Comparison of ENCODE assay signal across 20 cellular contexts in genomic region chr6:2885967-2886731, GRCh38. TPM values are rescaled to one million over a fixed set of nuclear protein-coding genes. Genes with fewer than 3 reads are reported as not detected.
DNase-seq lines count a peak whose midpoint lies in the region; ATAC-seq, FAIRE-seq and TF ChIP-seq lines count a peak whose summit lies in the region.
"Had no signal": no experiment of that assay in that cellular context is flagged by ENCODE, and none has a peak within 500 bp of the region (broad histone marks: within the 10 kb centered on the region; RNA-seq: fewer than 3 reads in every experiment).

No MANE protein-coding gene starts in this region.

- peaks cover 36% of the 10 kb centered on the region for H3K4me1 Mint-ChIP-seq in activated T-helper 2 cell treated with anti-CD3 and anti-CD28 coated beads, Interferon-gamma antibody, Interleukin-2, Interleukin-4, amounts not matched to agents 10 μg/mL and 5 μg/mL and 100 μg/mL, durations not matched to agents 14 hours and 24 hours and 36 hours (ENCODE audit: low read depth)
- H3K4me1 Mint-ChIP-seq in stimulated activated naive B cell treated with anti-CD40 and anti-IgM and Interleukin-4, amounts not matched to agents 10 μg/mL and 1 μg/mL and 100 μg/mL, for 72 hours: peaks cover 44 to 75% of the 10 kb centered on the region in 2 donors

- TF ChIP-seq CTCF in HepG2 (CRISPR knock-in tag; IDR thresholded peaks at IDR 0.05) (no peak), right lobe of liver (IDR thresholded peaks at IDR 0.05) (no peak), body of pancreas (IDR thresholded peaks at IDR 0.05) (no peak), dorsolateral prefrontal cortex (IDR thresholded peaks at IDR 0.05 in 54 of 56, conservative IDR thresholded peaks at IDR 0.05 in 2 of 56; ENCODE audit: low read depth in 1 of 56, partially characterized antibody in 56 of 56) (no peak)

- H2AFZ ChIP-seq in HepG2 (ENCODE audit: low read length): no peak overlapping the region
- H2AFZ ChIP-seq: neural progenitor cell had no signal

- no peak overlapping the region for H3K4me3 ChIP-seq in HepG2 (replicated peaks in 1 of 3; ENCODE audit: insufficient read depth in 1 of 3, low read depth in 2 of 3, low read length in 3 of 3)
- H3K4me3 ChIP-seq in right lobe of liver: no peak overlapping the region
- no peak overlapping the region for H3K4me3 ChIP-seq in body of pancreas
- no peak overlapping the region for H3K4me3 ChIP-seq in dorsolateral prefrontal cortex
- H3K4me3 ChIP-seq: esophagus squamous epithelium, neural progenitor cell, SJCRH30, testis had no signal

- FAIRE-seq in HepG2 (lab: Jason Lieb, UNC): no peak

- POLR2A ChIA-PET in HepG2 (lab: Yijun Ruan, JAX): no interaction called here

- no peaks in the 10 kb centered on the region for H3K27me3 Mint-ChIP-seq in activated T-helper 2 cell treated with anti-CD3 and anti-CD28 coated beads, Interferon-gamma antibody, Interleukin-2, Interleukin-4, amounts not matched to agents 10 μg/mL and 5 μg/mL and 100 μg/mL, durations not matched to agents 14 hours and 24 hours and 36 hours (ENCODE audit: low read depth)
- H3K27me3 Mint-ChIP-seq in stimulated activated naive B cell treated with anti-CD40 and anti-IgM and Interleukin-4, amounts not matched to agents 10 μg/mL and 1 μg/mL and 100 μg/mL, for 72 hours: no peaks in the 10 kb centered on the region

- H3K4me1 ChIP-seq in HepG2 (ENCODE audit: insufficient read depth, low read length) (peaks cover 8% of the 10 kb centered on the region), right lobe of liver (no peaks in the 10 kb centered on the region), body of pancreas (no peaks in the 10 kb centered on the region)
- H3K4me1 ChIP-seq: esophagus squamous epithelium, neural progenitor cell, SJCRH30, testis had no signal

- TF ChIP-seq RAD21 in HepG2 (CRISPR knock-in tag; IDR thresholded peaks at IDR 0.05): no peak

- H3K9me3 Mint-ChIP-seq in activated T-helper 2 cell treated with anti-CD3 and anti-CD28 coated beads, Interferon-gamma antibody, Interleukin-2, Interleukin-4, amounts not matched to agents 10 μg/mL and 5 μg/mL and 100 μg/mL, durations not matched to agents 14 hours and 24 hours and 36 hours: peaks cover 8% of the 10 kb centered on the region
- H3K9me3 Mint-ChIP-seq in stimulated activated naive B cell treated with anti-CD40 and anti-IgM and Interleukin-4, amounts not matched to agents 10 μg/mL and 1 μg/mL and 100 μg/mL, for 72 hours: peaks cover 12 to 15% of the 10 kb centered on the region in 2 donors

- H3K27me3 ChIP-seq in HepG2 (ENCODE audit: control insufficient read depth in 1 of 2, insufficient read depth in 2 of 2, low read length in 2 of 2) (no peaks in the 10 kb centered on the region), right lobe of liver (no peaks in the 10 kb centered on the region), body of pancreas (no peaks in the 10 kb centered on the region), dorsolateral prefrontal cortex (no peaks in the 10 kb centered on the region)
- H3K27me3 ChIP-seq: esophagus squamous epithelium, neural progenitor cell, SJCRH30, testis had no signal

- H3K27ac ChIP-seq in HepG2 (ENCODE audit: extremely low read length, insufficient read depth, low read length) (no peak overlapping the region), right lobe of liver (no peak overlapping the region), body of pancreas (no peak overlapping the region), dorsolateral prefrontal cortex (no peak overlapping the region)
- H3K27ac ChIP-seq: esophagus squamous epithelium, neural progenitor cell, SJCRH30, testis had no signal

- in situ Hi-C loops in HepG2 (cut with HindIII; ENCODE audit: extremely low pct_ligation_motif_present, low pct_unique_long_range_greater_than_20kb): no loop called here

- no peaks in the 10 kb centered on the region for H3K79me2 ChIP-seq in HepG2 (ENCODE audit: insufficient read depth, low read length)

- no peak overlapping the region for H3K9ac ChIP-seq in HepG2 (ENCODE audit: insufficient read depth, low read depth, low read length)
- H3K9ac ChIP-seq: neural progenitor cell had no signal

- ATAC-seq in HepG2 (peak; percentile 44; the same call in 1 of the 3 replicates), right lobe of liver (no peak), body of pancreas (no peak)
- peak; percentile 63 to 72 for ATAC-seq in stimulated activated naive B cell treated with anti-CD40 and anti-IgM and Interleukin-4, amounts not matched to agents 10 μg/mL and 1 μg/mL and 100 μg/mL, for 72 hours (replicated peaks)

- H4K20me1 ChIP-seq in HepG2 (ENCODE audit: insufficient read depth, low read length): no peaks in the 10 kb centered on the region

- 40% methylated on average over 6 of the region's 6 CpGs for WGBS in HepG2 (ENCODE audit: low lambda C conversion rate)
- WGBS in right lobe of liver (ENCODE audit: insufficient coverage, low coverage, low lambda C conversion rate, missing lambda C conversion rate): 40% methylated on average over 5 of the region's 6 CpGs
- WGBS in body of pancreas, 2 donors: 30 to 55% methylated on average over 6 of the region's 6 CpGs

- no peaks in the 10 kb centered on the region for H3K9me3 ChIP-seq in HepG2 (ENCODE audit: low read length)
- no peaks in the 10 kb centered on the region for H3K9me3 ChIP-seq in right lobe of liver
- H3K9me3 ChIP-seq in body of pancreas: no peaks in the 10 kb centered on the region
- H3K9me3 ChIP-seq: esophagus squamous epithelium, SJCRH30, testis had no signal

- no peak for DNase-seq in HepG2 (ENCODE audit: low spot score)
- no peak for DNase-seq in right lobe of liver
- peak; percentile 55 for DNase-seq in NAMALWA (ENCODE audit: low spot score)
- no peak for DNase-seq in activated T-helper 2 cell treated with anti-CD3 and anti-CD28 coated beads, Interferon-gamma antibody, Interleukin-2, Interleukin-4, amounts not matched to agents 10 μg/mL and 5 μg/mL and 100 μg/mL, durations not matched to agents 14 hours and 24 hours and 36 hours (ENCODE audit: low spot score)
- DNase-seq in stimulated activated naive B cell treated with anti-CD40 and anti-IgM and Interleukin-4, amounts not matched to agents 10 μg/mL and 1 μg/mL and 100 μg/mL, for 72 hours: no peak
- no peak for DNase-seq in body of pancreas
- DNase-seq in dorsolateral prefrontal cortex: no peak
- DNase-seq in hypothalamus (lab: John Stamatoyannopoulos, UW): no peak
- DNase-seq: activated CD8-positive, alpha-beta memory T cell treated with anti-CD3 and anti-CD28 coated beads for 24 hours; activated naive CD4-positive, alpha-beta T cell; dermis blood vessel endothelial cell; DMS153; esophagus squamous epithelium; H7; islet precursor cell; NCI-H1048; SJCRH30; stimulated activated CD4-positive, alpha-beta T cell treated with anti-CD3 and anti-CD28 coated beads, Interleukin-15, amount 100 ng/mL, for 24 hours; testis had no signal

- intact Hi-C loops in HepG2 (cut with micrococcal nuclease; ENCODE audit: unreplicated experiment): no loop called here
- intact Hi-C loops in right lobe of liver (cut with DNase I): no loop called here
- intact Hi-C loops in activated T-helper 2 cell treated with anti-CD3 and anti-CD28 coated beads, Interferon-gamma antibody, Interleukin-2, Interleukin-4, amounts not matched to agents 10 μg/mL and 5 μg/mL and 100 μg/mL, durations not matched to agents 14 hours and 24 hours and 36 hours (cut with micrococcal nuclease): no loop called here
- intact Hi-C loops in body of pancreas (cut with DNase I): no loop called here
- intact Hi-C loops in dorsolateral prefrontal cortex (cut with DNase I): no loop called here

- H3K4me2 ChIP-seq in HepG2 (ENCODE audit: low read depth, low read length): no peak overlapping the region
- H3K4me2 ChIP-seq: neural progenitor cell had no signal

- H3K36me3 ChIP-seq in HepG2 (replicated peaks in 1 of 2; ENCODE audit: control insufficient read depth in 1 of 2, insufficient read depth in 2 of 2, low read length in 2 of 2) (peaks cover 4 to 15% of the 10 kb centered on the region in 2 experiments; a peak in 4 of 5 replicates), right lobe of liver (peaks cover 0 to 25% (median 5%) of the 10 kb centered on the region in 4 donors), body of pancreas (replicated peaks in 1 of 2; ENCODE audit: insufficient read depth in 1 of 2, low read depth in 2 of 2) (no peaks in the 10 kb centered on the region)
- H3K36me3 ChIP-seq: neural progenitor cell, SJCRH30 had no signal

- TF ChIP-seq EP300 in HepG2 (IDR thresholded peaks at IDR 0.05; ENCODE audit: low read depth in 2 of 2, low read length in 2 of 2): no peak
- TF ChIP-seq EP300 in HepG2 (CRISPR knock-in tag; IDR thresholded peaks at IDR 0.05; ENCODE audit: borderline replicate concordance): no peak

- H3K27ac Mint-ChIP-seq in activated T-helper 2 cell treated with anti-CD3 and anti-CD28 coated beads, Interferon-gamma antibody, Interleukin-2, Interleukin-4, amounts not matched to agents 10 μg/mL and 5 μg/mL and 100 μg/mL, durations not matched to agents 14 hours and 24 hours and 36 hours: peak overlapping the region; percentile 25
- peak overlapping the region; percentile 53 for H3K27ac Mint-ChIP-seq in stimulated activated naive B cell treated with anti-CD40 and anti-IgM and Interleukin-4, amounts not matched to agents 10 μg/mL and 1 μg/mL and 100 μg/mL, for 72 hours
- H3K27ac Mint-ChIP-seq: neural progenitor cell had no signal

- TF ChIP-seq POLR2A in HepG2 (IDR thresholded peaks at IDR 0.05; ENCODE audit: insufficient read depth in 1 of 2, low read depth in 2 of 2, low read length in 2 of 2): no peak
- TF ChIP-seq POLR2A in right lobe of liver (IDR thresholded peaks at IDR 0.05): no peak
- no peak for TF ChIP-seq POLR2A in body of pancreas (IDR thresholded peaks at IDR 0.05)

- no peak overlapping the region for H3K4me3 Mint-ChIP-seq in activated T-helper 2 cell treated with anti-CD3 and anti-CD28 coated beads, Interferon-gamma antibody, Interleukin-2, Interleukin-4, amounts not matched to agents 10 μg/mL and 5 μg/mL and 100 μg/mL, durations not matched to agents 14 hours and 24 hours and 36 hours (ENCODE audit: low read depth)
- H3K4me3 Mint-ChIP-seq in stimulated activated naive B cell treated with anti-CD40 and anti-IgM and Interleukin-4, amounts not matched to agents 10 μg/mL and 1 μg/mL and 100 μg/mL, for 72 hours: peak overlapping the region; percentile 22 to 38
- H3K4me3 Mint-ChIP-seq: neural progenitor cell had no signal

- H3K36me3 Mint-ChIP-seq in activated T-helper 2 cell treated with anti-CD3 and anti-CD28 coated beads, Interferon-gamma antibody, Interleukin-2, Interleukin-4, amounts not matched to agents 10 μg/mL and 5 μg/mL and 100 μg/mL, durations not matched to agents 14 hours and 24 hours and 36 hours (ENCODE audit: low read depth): peaks cover 68% of the 10 kb centered on the region
- H3K36me3 Mint-ChIP-seq in stimulated activated naive B cell treated with anti-CD40 and anti-IgM and Interleukin-4, amounts not matched to agents 10 μg/mL and 1 μg/mL and 100 μg/mL, for 72 hours: peaks cover 60 to 70% of the 10 kb centered on the region in 2 donors

- BruUV-seq in HepG2 (replicated peaks; lab: Mats Ljungman, UMichigan): no TSS peak

- CTCF ChIA-PET in HepG2 (lab: Yijun Ruan, JAX; ENCODE audit: low intra/inter-chr PET ratio, low total read pairs): no interaction called here

RNA-seq across cellular contexts. Expression of gene SERPINB9, which starts 17.0 kb away (rescaled TPM):
- total RNA-seq in HepG2 (2016; rRNA removed; fragmentation: Illumina TruSeq; extraction: Trizol) (7.2 and 9.8 TPM in 2 replicates), right lobe of liver (10 to 100 TPM in 1 of 6 experiments, 1 to 10 TPM in 5; 1.8 to 19.0 (median 4.6) TPM), body of pancreas (1 to 10 TPM; 2.0 to 4.2 TPM), dorsolateral prefrontal cortex (10 to 100 TPM in 114 of 120 experiments, 1 to 10 TPM in 6; 8.0 to 22.0 (median 14.4) TPM)
- total RNA-seq in HepG2 (2016; cell fraction: cytosol; rRNA removed; fragmentation: Illumina TruSeq; extraction: Trizol; ENCODE audit: low read depth): 0.61 and 0.71 TPM in 2 replicates
- 7.0 and 8.5 TPM in 2 replicates for total RNA-seq in HepG2 (2016; cell fraction: insoluble cytoplasmic fraction; rRNA removed; fragmentation: Illumina TruSeq; extraction: Trizol)
- 2.7 and 2.9 TPM in 2 replicates for total RNA-seq in HepG2 (2016; cell fraction: membrane; rRNA removed; fragmentation: Illumina TruSeq; extraction: Trizol)
- 2.9 and 4.3 TPM in 2 replicates for total RNA-seq in HepG2 (2016; cell fraction: nucleus; rRNA removed; fragmentation: Illumina TruSeq; extraction: Trizol)
- polyA plus RNA-seq in HepG2 (2011; rRNA removed): 32.5 and 36.7 TPM in 2 replicates
- 23.5 and 30.7 TPM in 2 replicates for polyA plus RNA-seq in HepG2 (2011; cell fraction: cytosol; rRNA removed)
- 9.8 and 12.8 TPM in 2 replicates for polyA plus RNA-seq in HepG2 (2011; cell fraction: nucleus; rRNA removed)
- polyA plus RNA-seq in HepG2 (2012): 6.6 and 9.0 TPM in 2 replicates
- 0.33 and 0.35 TPM in 2 replicates for polyA plus RNA-seq in HepG2 (2016; cell fraction: cytosol; fragmentation: Illumina TruSeq; extraction: Trizol; ENCODE audit: low read depth)
- 8.7 and 10.9 TPM in 2 replicates for polyA plus RNA-seq in HepG2 (2016; cell fraction: insoluble cytoplasmic fraction; fragmentation: Illumina TruSeq; extraction: Trizol; ENCODE audit: low read depth)
- polyA plus RNA-seq in HepG2 (2016; cell fraction: membrane; fragmentation: Illumina TruSeq; extraction: Trizol; ENCODE audit: low read depth): 1.5 and 1.6 TPM in 2 replicates
- polyA plus RNA-seq in HepG2 (2016; cell fraction: nucleus; fragmentation: Illumina TruSeq; extraction: Trizol; ENCODE audit: insufficient read depth, low read depth): 5.0 and 5.4 TPM in 2 replicates
- polyA minus RNA-seq in HepG2 (2011; rRNA and poly(A)+ RNA removed; ENCODE audit: low replicate concordance): 0.21 and 49.0 TPM in 2 replicates
- polyA minus RNA-seq in HepG2 (2011; cell fraction: cytosol; rRNA and poly(A)+ RNA removed): 29.2 and 32.6 TPM in 2 replicates
- polyA minus RNA-seq in HepG2 (2011; cell fraction: nucleus; rRNA and poly(A)+ RNA removed): 13.3 and 18.3 TPM in 2 replicates
- 120 and 123 TPM in 2 replicates for total RNA-seq in activated T-helper 2 cell treated with anti-CD3 and anti-CD28 coated beads, Interferon-gamma antibody, Interleukin-2, Interleukin-4, amounts not matched to agents 10 μg/mL and 5 μg/mL and 100 μg/mL, durations not matched to agents 14 hours and 24 hours and 36 hours

RNA-seq across cellular contexts. Expression of gene SERPINB1, which starts 44.5 kb away (rescaled TPM):
- total RNA-seq in HepG2 (2016; rRNA removed; fragmentation: Illumina TruSeq; extraction: Trizol): 41.4 and 60.1 TPM in 2 replicates
- 22.9 and 24.8 TPM in 2 replicates for total RNA-seq in HepG2 (2016; cell fraction: cytosol; rRNA removed; fragmentation: Illumina TruSeq; extraction: Trizol; ENCODE audit: low read depth)
- total RNA-seq in HepG2 (2016; cell fraction: insoluble cytoplasmic fraction; rRNA removed; fragmentation: Illumina TruSeq; extraction: Trizol): 40.1 and 52.3 TPM in 2 replicates
- 38.4 and 42.1 TPM in 2 replicates for total RNA-seq in HepG2 (2016; cell fraction: membrane; rRNA removed; fragmentation: Illumina TruSeq; extraction: Trizol)
- 23.4 and 26.0 TPM in 2 replicates for total RNA-seq in HepG2 (2016; cell fraction: nucleus; rRNA removed; fragmentation: Illumina TruSeq; extraction: Trizol)
- 48.7 and 60.5 TPM in 2 replicates for polyA plus RNA-seq in HepG2 (2011; rRNA removed)
- polyA plus RNA-seq in HepG2 (2011; cell fraction: cytosol; rRNA removed): 35.1 and 50.0 TPM in 2 replicates
- 16.6 and 20.7 TPM in 2 replicates for polyA plus RNA-seq in HepG2 (2011; cell fraction: nucleus; rRNA removed)
- polyA plus RNA-seq in HepG2 (2012): 55.8 and 68.9 TPM in 2 replicates
- polyA plus RNA-seq in HepG2 (2016; cell fraction: cytosol; fragmentation: Illumina TruSeq; extraction: Trizol; ENCODE audit: low read depth): 37.2 and 40.1 TPM in 2 replicates
- polyA plus RNA-seq in HepG2 (2016; cell fraction: insoluble cytoplasmic fraction; fragmentation: Illumina TruSeq; extraction: Trizol; ENCODE audit: low read depth): 67.5 and 71.1 TPM in 2 replicates
- polyA plus RNA-seq in HepG2 (2016; cell fraction: membrane; fragmentation: Illumina TruSeq; extraction: Trizol; ENCODE audit: low read depth): 42.6 and 44.3 TPM in 2 replicates
- polyA plus RNA-seq in HepG2 (2016; cell fraction: nucleus; fragmentation: Illumina TruSeq; extraction: Trizol; ENCODE audit: insufficient read depth, low read depth): 39.9 and 41.4 TPM in 2 replicates
- 29.1 and 31.0 TPM in 2 replicates for polyA minus RNA-seq in HepG2 (2011; rRNA and poly(A)+ RNA removed; ENCODE audit: low replicate concordance)
- 46.4 and 51.7 TPM in 2 replicates for polyA minus RNA-seq in HepG2 (2011; cell fraction: cytosol; rRNA and poly(A)+ RNA removed)
- 32.6 and 44.3 TPM in 2 replicates for polyA minus RNA-seq in HepG2 (2011; cell fraction: nucleus; rRNA and poly(A)+ RNA removed)
- total RNA-seq in right lobe of liver: 10 to 100 TPM in 5 of 6 experiments, 1 to 10 TPM in 1; 7.2 to 44.6 (median 25.2) TPM
- total RNA-seq in activated T-helper 2 cell treated with anti-CD3 and anti-CD28 coated beads, Interferon-gamma antibody, Interleukin-2, Interleukin-4, amounts not matched to agents 10 μg/mL and 5 μg/mL and 100 μg/mL, durations not matched to agents 14 hours and 24 hours and 36 hours: 102 and 103 TPM in 2 replicates
- 10 to 100 TPM; 19.1 to 80.4 TPM for total RNA-seq in body of pancreas
- total RNA-seq in dorsolateral prefrontal cortex: 10 to 100 TPM in 86 of 120 experiments, 1 to 10 TPM in 34; 5.2 to 34.5 (median 12.1) TPM

Comparison
In these comparisons a context has a peak if more than half of its experiments do, and no peak if none do; other contexts are left out.
1. ATAC-seq: peak in HepG2 (single experiment) and stimulated activated naive B cell treated with anti-CD40 and anti-IgM and Interleukin-4, amounts not matched to agents 10 μg/mL and 1 μg/mL and 100 μg/mL, for 72 hours (2 of 2); none in right lobe of liver (0 of 4) and body of pancreas (single experiment).